ENCODE assay signal across 8 cellular contexts in genomic region chr1:235866913-235867850, GRCh38. TPM values are rescaled to one million over a fixed set of nuclear protein-coding genes. Genes with fewer than 3 reads are reported as not detected.
DNase-seq lines count a peak whose midpoint lies in the region; ATAC-seq lines count a peak whose summit lies in the region.

No MANE protein-coding gene starts in this region.

- no peak overlapping the region for H4K5ac ChIP-seq in mesendoderm (ENCODE audit: low read length)

- peak overlapping the region in 1 of 2 donors; percentile 100 for H3K27ac Mint-ChIP-seq in effector memory CD8-positive, alpha-beta T cell

- no peaks in the 10 kb centered on the region for H3K27me3 Mint-ChIP-seq in effector memory CD8-positive, alpha-beta T cell

- no peak overlapping the region for H2BK5ac ChIP-seq in mesendoderm (ENCODE audit: low read length)

- H3K36me3 ChIP-seq in mesendoderm (ENCODE audit: control insufficient read depth, insufficient read depth, low read length), result no peaks in the 10 kb centered on the region

- H3K9ac ChIP-seq in mesendoderm (ENCODE audit: low read length), result peak overlapping the region; percentile 88

- DNase-seq in COLO829 (ENCODE audit: low spot score) (peak; percentile 98), HT1080 (ENCODE audit: low read depth) (peak; percentile 87), NOMO-1 (lab: John Stamatoyannopoulos, UW; ENCODE audit: unreplicated experiment in 2 of 2) (peak; percentile 85 to 95), mesendoderm (peak; percentile 97)
- peak; percentile 91 to 99 (median 94) for DNase-seq in activated CD8-positive, alpha-beta memory T cell treated with anti-CD3 and anti-CD28 coated beads for 48 hours (ENCODE audit: low read depth in 2 of 3, low spot score in 2 of 3)
- peak; percentile 97 to 100 (median 99) for DNase-seq in effector memory CD8-positive, alpha-beta T cell
- peak; percentile 98 for DNase-seq in stimulated activated CD8-positive, alpha-beta memory T cell treated with anti-CD3 and anti-CD28 coated beads, Interleukin-12 subunit alpha, Interleukin-12 subunit beta, amount 100 ng/mL, for 4 hours (ENCODE audit: low read depth)

- H4K8ac ChIP-seq in mesendoderm (ENCODE audit: low read depth, low read length), result no peak overlapping the region

- ATAC-seq in GM21360 (IDR thresholded peaks at IDR 0.05; ENCODE audit: unreplicated experiment), result peak; percentile 74
- ATAC-seq in effector memory CD8-positive, alpha-beta T cell (replicated peaks), result peak; percentile 65

- no peak overlapping the region for H2BK15ac ChIP-seq in mesendoderm (replicated peaks; ENCODE audit: low read depth)

- peaks cover 2% of the 10 kb centered on the region for H3K27me3 ChIP-seq in mesendoderm (ENCODE audit: insufficient read depth, low read length, poor library complexity)

- peaks cover 44 to 58% of the 10 kb centered on the region in 2 donors for H3K4me1 Mint-ChIP-seq in effector memory CD8-positive, alpha-beta T cell (ENCODE audit: low read depth in 2 of 2)

- H3K4ac ChIP-seq in mesendoderm (ENCODE audit: low read depth, low read length), result no peak overlapping the region

- H3K9me3 Mint-ChIP-seq in effector memory CD8-positive, alpha-beta T cell, result no peaks in the 10 kb centered on the region

- H3K36me3 Mint-ChIP-seq in effector memory CD8-positive, alpha-beta T cell (ENCODE audit: insufficient read depth), result peaks cover 56% of the 10 kb centered on the region

- H3K56ac ChIP-seq in mesendoderm (ENCODE audit: low read length), result peak overlapping the region; percentile 94

- no peak overlapping the region for H2AK5ac ChIP-seq in mesendoderm (ENCODE audit: low read length)

- no peak overlapping the region for H3K27ac ChIP-seq in mesendoderm (ENCODE audit: low read depth, low read length)

- peak overlapping the region; percentile 45 for H3K4me2 ChIP-seq in mesendoderm (ENCODE audit: low read length)

- no peak overlapping the region for H3K23ac ChIP-seq in mesendoderm (ENCODE audit: low read length)

- no peak overlapping the region for H3K18ac ChIP-seq in mesendoderm (ENCODE audit: low read length)

- no CpG with 5 or more reads among the region's 56 CpGs for WGBS in mesendoderm (ENCODE audit: extremely low coverage, insufficient coverage, low lambda C conversion rate)

- H3K79me1 ChIP-seq in mesendoderm (ENCODE audit: low read length), result no peaks in the 10 kb centered on the region

- no peak overlapping the region for H2BK120ac ChIP-seq in mesendoderm (ENCODE audit: low read depth, low read length)

- peak overlapping the region; percentile 89 for H3K4me3 ChIP-seq in mesendoderm (ENCODE audit: low read length)

- peak overlapping the region; percentile 95 to 100 for H3K4me3 Mint-ChIP-seq in effector memory CD8-positive, alpha-beta T cell

- no peaks in the 10 kb centered on the region for H3K4me1 ChIP-seq in mesendoderm (ENCODE audit: control insufficient read depth, low read depth, low read length)

- H3K79me2 ChIP-seq in mesendoderm (ENCODE audit: control insufficient read depth, insufficient read depth, low read length), result no peaks in the 10 kb centered on the region

RNA-seq across cellular contexts. Expression of gene LYST, which starts 0.5 kb away (rescaled TPM):
- total RNA-seq in HT1080 (2014; rRNA removed; shearing (Covaris generic)), result 5.4 and 5.7 TPM in 2 replicates
- 3.1 and 4.7 TPM in 2 replicates for polyA plus RNA-seq in HT1080 (2015; cell fraction: cytosol; rRNA removed)
- polyA plus RNA-seq in HT1080 (2015; cell fraction: nucleus; rRNA removed), result 12.8 and 15.5 TPM in 2 replicates
- polyA plus RNA-seq in mesendoderm (2013, experiment 1 of 2), result 0.17 TPM
- polyA plus RNA-seq in mesendoderm (2013, experiment 2 of 2), result 0.20 TPM
